In genomic region chr1:212858055-212858460, GRCh38 we compare ENCODE assay signal across 8 cellular contexts. TPM values are rescaled to one million over a fixed set of nuclear protein-coding genes. Genes with fewer than 3 reads are reported as not detected.
DNase-seq lines count a peak whose midpoint lies in the region; ATAC-seq and TF ChIP-seq lines count a peak whose summit lies in the region.

Gene FLVCR1 (plus strand): TSS chr1:212858275. CDS start chr1:212858453, 178 bp downstream.

- H3K27ac ChIP-seq in SK-N-SH (ENCODE audit: low read depth in 2 of 2, low read length in 1 of 2) = peak within 1 kb of the TSS; percentile 75 to 88

- H3K27me3 Mint-ChIP-seq in activated naive CD4-positive, alpha-beta T cell treated with anti-CD3 and anti-CD28 coated beads, Interleukin-2, amount 10 ng/mL, durations not matched to agents 7 days and 5 days = peaks cover 4% of the 10 kb centered on the region

- peak within 1 kb of the TSS; percentile 95 for H3K4me2 ChIP-seq in SK-N-SH

- WGBS in SK-N-SH (ENCODE audit: low lambda C conversion rate) = 1% methylated on average over 19 of the region's 50 CpGs

- H3K27me3 ChIP-seq in SK-N-SH (ENCODE audit: insufficient read depth) = no peaks in the 10 kb centered on the region

- peak within 1 kb of the TSS; percentile 89 for H3K27ac Mint-ChIP-seq in activated naive CD4-positive, alpha-beta T cell treated with anti-CD3 and anti-CD28 coated beads, Interleukin-2, amount 10 ng/mL, durations not matched to agents 7 days and 5 days

- CTCF ChIA-PET in GM10248 (lab: Yijun Ruan, JAX) (interaction anchor here (0.9 to 1.7 kb wide), 7 partner anchors 14 to 137 kb away, joined by 3 to 6 read pairs (median 4); no protein-coding TSS in a partner anchor), SK-N-SH (lab: Yijun Ruan, JAX) (interaction anchor here (0.6 to 2.4 kb wide), 8 partner anchors 10 to 402 kb away, joined by 3 to 7 read pairs (median 3); partner anchors contain the start of genes NSL1 and SPATA45)
- CTCF ChIA-PET in activated naive CD4-positive, alpha-beta T cell treated with anti-CD3 and anti-CD28 coated beads, Interleukin-2, amount 10 ng/mL, durations not matched to agents 7 days and 5 days (lab: Charles Lee) = interaction anchor here (0.7 to 1.6 kb wide), 4 partner anchors 43 to 402 kb away, joined by 3 to 4 read pairs (median 4); no protein-coding TSS in a partner anchor

- no peak for TF ChIP-seq RAD21 in SK-N-SH (IDR thresholded peaks at IDR 0.05; ENCODE audit: low read length)

- H3K36me3 ChIP-seq in SK-N-SH (replicated peaks in 1 of 2; ENCODE audit: control insufficient read depth in 1 of 2, insufficient read depth in 2 of 2, low read length in 1 of 2) = peaks cover 4 to 9% of the 10 kb centered on the region in 2 experiments

- TF ChIP-seq CTCF in GM10248 (IDR thresholded peaks at IDR 0.05; ENCODE audit: control extremely low read depth, extremely low read depth, low read depth, missing control alignments) (no peak), SK-N-SH (IDR thresholded peaks at IDR 0.05) (no peak)

- H3K4me3 Mint-ChIP-seq in activated naive CD4-positive, alpha-beta T cell treated with anti-CD3 and anti-CD28 coated beads, Interleukin-2, amount 10 ng/mL, durations not matched to agents 7 days and 5 days = peak within 1 kb of the TSS; percentile 97

- peak within 1 kb of the TSS; percentile 78 to 80 for H3K4me3 ChIP-seq in SK-N-SH (ENCODE audit: low read depth in 2 of 2, low read length in 1 of 2)

- H3K9me2 ChIP-seq in SK-N-SH = no peaks in the 10 kb centered on the region

- DNase-seq in GM10248 (ENCODE audit: extremely low spot score) (peak; percentile 99), NCI-H1092 (lab: John Stamatoyannopoulos, UW) (peak; percentile 98), SK-N-SH (peak; percentile 97), germinal center (ENCODE audit: low spot score) (peak; percentile 97), non-pigmented ciliary epithelial cell (ENCODE audit: low read depth) (peak; percentile 74), superior temporal gyrus (ENCODE audit: extremely low spot score) (peak; percentile 95)
- DNase-seq in activated naive CD4-positive, alpha-beta T cell treated with anti-CD3 and anti-CD28 coated beads, Interleukin-2, amount 10 ng/mL, durations not matched to agents 7 days and 5 days = peak; percentile 98

- peaks cover 0 to 18% of the 10 kb centered on the region in 2 experiments; a peak in 2 of 4 replicates for H3K4me1 ChIP-seq in SK-N-SH (ENCODE audit: control insufficient read depth in 1 of 2, insufficient read depth in 2 of 2, low read depth in 1 of 2, low read length in 1 of 2)

- peak within 1 kb of the TSS; percentile 97 for H2AFZ ChIP-seq in SK-N-SH (ENCODE audit: low read depth)

- peaks cover 54% of the 10 kb centered on the region for H3K79me2 ChIP-seq in SK-N-SH (ENCODE audit: insufficient read depth)

- peaks cover 8% of the 10 kb centered on the region for H3F3A ChIP-seq in SK-N-SH (replicated peaks; ENCODE audit: insufficient read depth)

- peak within 1 kb of the TSS; percentile 72 for H3K9ac ChIP-seq in SK-N-SH

- ATAC-seq in HG02610 (IDR thresholded peaks at IDR 0.05; ENCODE audit: unreplicated experiment) = peak; percentile 98

- no peak for TF ChIP-seq EP300 in SK-N-SH (IDR thresholded peaks at IDR 0.05; ENCODE audit: borderline replicate concordance in 1 of 2, low read depth in 1 of 2, low read length in 1 of 2)

- H4K20me1 ChIP-seq in SK-N-SH (ENCODE audit: insufficient read depth) = no peaks in the 10 kb centered on the region

- H3K36me3 Mint-ChIP-seq in activated naive CD4-positive, alpha-beta T cell treated with anti-CD3 and anti-CD28 coated beads, Interleukin-2, amount 10 ng/mL, durations not matched to agents 7 days and 5 days = peaks cover 5% of the 10 kb centered on the region

- no peaks in the 10 kb centered on the region for H3K9me3 Mint-ChIP-seq in activated naive CD4-positive, alpha-beta T cell treated with anti-CD3 and anti-CD28 coated beads, Interleukin-2, amount 10 ng/mL, durations not matched to agents 7 days and 5 days

- no peaks in the 10 kb centered on the region for H3K9me3 ChIP-seq in SK-N-SH

- H3K4me1 Mint-ChIP-seq in activated naive CD4-positive, alpha-beta T cell treated with anti-CD3 and anti-CD28 coated beads, Interleukin-2, amount 10 ng/mL, durations not matched to agents 7 days and 5 days = peaks cover 34% of the 10 kb centered on the region

- POLR2A ChIA-PET in GM10248 (lab: Yijun Ruan, JAX) (interaction anchor here (0.6 to 1.6 kb wide), 4 partner anchors 24 to 250 kb away, joined by 3 to 10 read pairs (median 4); partner anchors contain the start of gene ATF3), SK-N-SH (lab: Yijun Ruan, JAX) (interaction anchor here (1.0 to 1.1 kb wide), 6 partner anchors 16 to 299 kb away, joined by 3 to 6 read pairs (median 3); partner anchors contain the start of genes ATF3, NSL1 and TATDN3)

TF ChIP-seq in SK-N-SH, 30 proteins besides CTCF, POLR2A, EP300 and RAD21 (continues in another document):
- TF ChIP-seq REST (IDR thresholded peaks at IDR 0.05; ENCODE audit: low read depth, low read length) (no peak), POLR2AphosphoS5 (IDR thresholded peaks at IDR 0.05; ENCODE audit: low read depth, low read length) (peak; percentile 54; the same call in 1 of the 2 replicates), YY1 (IDR thresholded peaks at IDR 0.05; ENCODE audit: low read depth) (peak; percentile 63; the same call in 1 of the 2 replicates), GATA2 (CRISPR knock-in tag; IDR thresholded peaks at IDR 0.05) (no peak), RFX5 (IDR thresholded peaks at IDR 0.05; ENCODE audit: low read length) (peak; percentile 71; the same call in 1 of the 2 replicates), TCF12 (IDR thresholded peaks at IDR 0.05) (0 out of 2 replicates have a peak, but pooled peaks have one; percentile 3), TEAD4 (IDR thresholded peaks at IDR 0.05; ENCODE audit: borderline replicate concordance, insufficient read depth) (no peak), ZBTB33 (IDR thresholded peaks at IDR 0.05; ENCODE audit: borderline replicate concordance, low read depth) (peak; percentile 82; the same call in 1 of the 2 replicates)
- TF ChIP-seq, protein P1, sequence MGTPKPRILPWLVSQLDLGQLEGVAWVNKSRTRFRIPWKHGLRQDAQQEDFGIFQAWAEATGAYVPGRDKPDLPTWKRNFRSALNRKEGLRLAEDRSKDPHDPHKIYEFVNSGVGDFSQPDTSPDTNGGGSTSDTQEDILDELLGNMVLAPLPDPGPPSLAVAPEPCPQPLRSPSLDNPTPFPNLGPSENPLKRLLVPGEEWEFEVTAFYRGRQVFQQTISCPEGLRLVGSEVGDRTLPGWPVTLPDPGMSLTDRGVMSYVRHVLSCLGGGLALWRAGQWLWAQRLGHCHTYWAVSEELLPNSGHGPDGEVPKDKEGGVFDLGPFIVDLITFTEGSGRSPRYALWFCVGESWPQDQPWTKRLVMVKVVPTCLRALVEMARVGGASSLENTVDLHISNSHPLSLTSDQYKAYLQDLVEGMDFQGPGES (IDR thresholded peaks at IDR 0.05; ENCODE audit: low read depth, low read length) = no peak
- TF ChIP-seq, protein P2, sequence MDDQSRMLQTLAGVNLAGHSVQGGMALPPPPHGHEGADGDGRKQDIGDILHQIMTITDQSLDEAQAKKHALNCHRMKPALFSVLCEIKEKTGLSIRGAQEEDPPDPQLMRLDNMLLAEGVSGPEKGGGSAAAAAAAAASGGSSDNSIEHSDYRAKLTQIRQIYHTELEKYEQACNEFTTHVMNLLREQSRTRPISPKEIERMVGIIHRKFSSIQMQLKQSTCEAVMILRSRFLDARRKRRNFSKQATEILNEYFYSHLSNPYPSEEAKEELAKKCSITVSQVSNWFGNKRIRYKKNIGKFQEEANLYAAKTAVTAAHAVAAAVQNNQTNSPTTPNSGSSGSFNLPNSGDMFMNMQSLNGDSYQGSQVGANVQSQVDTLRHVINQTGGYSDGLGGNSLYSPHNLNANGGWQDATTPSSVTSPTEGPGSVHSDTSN (IDR thresholded peaks at IDR 0.05) = peak; percentile 4; the same call in 1 of the 2 replicates

RNA-seq across cellular contexts. Expression of gene FLVCR1, which starts in this region (rescaled TPM):
- polyA plus RNA-seq in SK-N-SH (2012; rRNA removed) = 1.7 and 2.5 TPM in 2 replicates
- polyA plus RNA-seq in SK-N-SH (2012; cell fraction: cytosol; rRNA removed) = 1.9 and 2.1 TPM in 2 replicates
- polyA plus RNA-seq in SK-N-SH (2012; cell fraction: nucleus; rRNA removed) = 4.4 and 7.7 TPM in 2 replicates

Comparison
In these comparisons a context has a peak if more than half of its experiments do, and no peak if none do; other contexts are left out.
1. Peak in every context shown above with its lines: DNase-seq, ATAC-seq, H3K4me3 ChIP-seq and H3K27ac ChIP-seq.